In the genomic region with DNA sequence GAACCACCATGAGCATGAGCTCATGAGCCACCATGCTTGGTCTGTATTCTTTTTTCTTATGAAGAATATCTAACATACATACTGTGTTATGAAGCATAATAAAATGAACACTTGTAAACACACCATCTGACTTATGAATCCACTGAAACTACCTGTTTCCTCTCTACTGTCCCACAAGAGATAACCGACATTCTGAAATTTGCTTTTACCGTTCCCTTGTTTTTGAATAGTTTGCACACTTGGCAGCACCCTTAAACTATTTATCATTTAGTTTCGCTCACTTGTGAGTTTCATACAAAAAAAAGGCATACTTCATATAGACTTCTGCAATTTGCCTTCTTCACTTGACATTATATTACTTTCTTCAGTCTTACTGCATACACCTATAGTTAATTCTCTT, we compare ENCODE assay signal across 11 cellular contexts. TPM values are rescaled to one million over a fixed set of nuclear protein-coding genes. Genes with fewer than 3 reads are reported as not detected.
A peak's percentile ranks its signal among the peaks of the same experiment; 100 is the strongest.
DNase-seq lines count a peak whose midpoint lies in the region; ATAC-seq, FAIRE-seq and TF ChIP-seq lines count a peak whose summit lies in the region.
"Had no signal": no experiment of that assay in that cellular context is flagged by ENCODE, and none has a peak within 500 bp of the region (broad histone marks: within the 10 kb centered on the region; RNA-seq: fewer than 3 reads in every experiment).

No MANE protein-coding gene starts in this region.

- H3K9me3 Mint-ChIP-seq in glutamatergic neuron (ENCODE audit: unreplicated experiment) = peaks cover 3% of the 10 kb centered on the region

- peaks cover 58% of the 10 kb centered on the region for H4K20me1 ChIP-seq in BLaER1

- H3K4me1 Mint-ChIP-seq in glutamatergic neuron (ENCODE audit: low read depth, unreplicated experiment) = no peaks in the 10 kb centered on the region

- TF ChIP-seq CTCF in psoas muscle (IDR thresholded peaks at IDR 0.05) = no peak
- TF ChIP-seq CTCF in tibial nerve (IDR thresholded peaks at IDR 0.05) = no peak
- no peak for TF ChIP-seq CTCF in glutamatergic neuron (IDR thresholded peaks at IDR 0.05; ENCODE audit: partially characterized antibody, unreplicated experiment)

- H3K4me3 ChIP-seq in BLaER1 (no peak overlapping the region), psoas muscle (no peak overlapping the region), tibial nerve (no peak overlapping the region)
- H3K4me3 ChIP-seq: lower lobe of right lung, PC-9 had no signal

- TF ChIP-seq POLR2A in H54 (IDR thresholded peaks at IDR 0.05; ENCODE audit: low read depth, low read length) (no peak), tibial nerve (IDR thresholded peaks at IDR 0.05) (no peak)

- H3K9me3 ChIP-seq in BLaER1 = no peaks in the 10 kb centered on the region
- H3K9me3 ChIP-seq in psoas muscle = no peaks in the 10 kb centered on the region
- no peaks in the 10 kb centered on the region for H3K9me3 ChIP-seq in tibial nerve
- H3K9me3 ChIP-seq: lower lobe of right lung had no signal

- ATAC-seq in GM18873 (IDR thresholded peaks at IDR 0.05; ENCODE audit: low FRiP score, unreplicated experiment) = peak; percentile 92
- ATAC-seq in HG03439 (IDR thresholded peaks at IDR 0.05; ENCODE audit: unreplicated experiment) = peak; percentile 91
- ATAC-seq in psoas muscle = no peak
- ATAC-seq: lower lobe of right lung had no signal

- H3K9ac ChIP-seq in BLaER1 = no peak overlapping the region

- H3K27me3 Mint-ChIP-seq in glutamatergic neuron (ENCODE audit: unreplicated experiment) = peaks cover under 1% of the 10 kb centered on the region

- peaks cover 18% of the 10 kb centered on the region for H3K4me1 ChIP-seq in BLaER1
- H3K4me1 ChIP-seq in psoas muscle = no peaks in the 10 kb centered on the region
- H3K4me1 ChIP-seq in tibial nerve = no peaks in the 10 kb centered on the region
- H3K4me1 ChIP-seq: lower lobe of right lung had no signal

- 88 to 99% (median 91%) methylated on average over 3 of the region's 3 CpGs for whole genome bisulfite sequencing in psoas muscle, 3 donors
- 90 to 92% methylated on average over 3 of the region's 3 CpGs for WGBS in tibial nerve, 2 donors

- no peak overlapping the region for H3K4me3 Mint-ChIP-seq in glutamatergic neuron (ENCODE audit: unreplicated experiment)

- H3K27ac Mint-ChIP-seq in glutamatergic neuron (ENCODE audit: unreplicated experiment) = no peak overlapping the region

- FAIRE-seq in H54 (lab: Jason Lieb, UNC) = peak; percentile 23

- H3K4me2 ChIP-seq in BLaER1 = peak overlapping the region; percentile 59
- H3K4me2 ChIP-seq: PC-9 had no signal

- no peaks in the 10 kb centered on the region for H3K27me3 ChIP-seq in BLaER1
- no peaks in the 10 kb centered on the region for H3K27me3 ChIP-seq in psoas muscle (ENCODE audit: insufficient read depth in 3 of 3, low read length in 2 of 3)
- no peaks in the 10 kb centered on the region for H3K27me3 ChIP-seq in tibial nerve
- H3K27me3 ChIP-seq: brain microvascular endothelial cell had no signal

- intact Hi-C loops in psoas muscle (cut with DNase I) = no loop called here

- peaks cover 78% of the 10 kb centered on the region for H3K36me3 ChIP-seq in BLaER1
- peaks cover 3 to 85% of the 10 kb centered on the region in 2 donors for H3K36me3 ChIP-seq in psoas muscle (ENCODE audit: insufficient read depth in 1 of 2, low read depth in 1 of 2)
- peaks cover 0 to 81% (median 12%) of the 10 kb centered on the region in 3 donors for H3K36me3 ChIP-seq in tibial nerve

- DNase-seq in H54 (ENCODE audit: insufficient read length, low spot score) (no peak), psoas muscle (no peak), GF-D8 (lab: John Stamatoyannopoulos, UW) (no peak), tibial nerve (ENCODE audit: low spot score in 2 of 2) (no peak), glutamatergic neuron (no peak)
- DNase-seq: brain microvascular endothelial cell, lower lobe of right lung, PC-9 had no signal

- no peaks in the 10 kb centered on the region for H3K36me3 Mint-ChIP-seq in glutamatergic neuron (ENCODE audit: unreplicated experiment)

- TF ChIP-seq EP300 in tibial nerve (IDR thresholded peaks at IDR 0.05) = no peak

- H3K27ac ChIP-seq in BLaER1 = no peak overlapping the region
- H3K27ac ChIP-seq in psoas muscle = no peak overlapping the region
- no peak overlapping the region for H3K27ac ChIP-seq in tibial nerve
- H3K27ac ChIP-seq: brain microvascular endothelial cell, lower lobe of right lung, PC-9 had no signal

RNA-seq across cellular contexts. Expression of gene LARS1, which starts 8.9 kb away (rescaled TPM):
- 100 to 1,000 TPM in 3 of 4 donors, 10 to 100 TPM in 1; 93.1 to 133 (median 125) TPM for total RNA-seq in psoas muscle
- 10 to 100 TPM; 54.1 to 81.9 (median 78.1) TPM for polyA plus RNA-seq in psoas muscle
- total RNA-seq in tibial nerve = 10 to 100 TPM; 53.3 to 78.9 (median 64.3) TPM
- total RNA-seq in glutamatergic neuron (ENCODE audit: unreplicated experiment) = 194 TPM

RNA-seq across cellular contexts. Expression of gene RBM27, which starts 29.8 kb away (rescaled TPM):
- total RNA-seq in psoas muscle = 10 to 100 TPM; 11.2 to 14.9 (median 12.8) TPM
- 10 to 100 TPM in 1 of 3 donors, 1 to 10 TPM in 2; 5.7 to 17.0 (median 6.6) TPM for polyA plus RNA-seq in psoas muscle
- total RNA-seq in tibial nerve = 10 to 100 TPM; 15.3 to 21.6 (median 17.7) TPM
- 20.8 TPM for total RNA-seq in glutamatergic neuron (ENCODE audit: unreplicated experiment)

Comparison
In these comparisons a context has a peak if more than half of its experiments do, and no peak if none do; other contexts are left out.
1. ATAC-seq: peak in GM18873 (single experiment) and HG03439 (single experiment); none in psoas muscle (0 of 4).